Comparison of ENCODE assay signal across 14 cellular contexts in genomic region chr7:158015403-158016116, GRCh38.
DNase-seq lines count a peak whose midpoint lies in the region; TF ChIP-seq lines count a peak whose summit lies in the region.
"Had no signal": no experiment of that assay in that cellular context is flagged by ENCODE, and none has a peak within 500 bp of the region (broad histone marks: within the 10 kb centered on the region; RNA-seq: fewer than 3 reads in every experiment).

No MANE protein-coding gene starts in this region.

- H3K27me3 Mint-ChIP-seq in CD8-positive, alpha-beta memory T cell, result peaks cover 2 to 9% of the 10 kb centered on the region in 2 donors

- H2BK12ac ChIP-seq in neuronal stem cell (ENCODE audit: low read length), result no peak overlapping the region

- H3K4me1 Mint-ChIP-seq in CD8-positive, alpha-beta memory T cell, result peaks cover 15 to 19% (median 18%) of the 10 kb centered on the region in 3 donors

- no peak overlapping the region for H4K91ac ChIP-seq in neuronal stem cell (ENCODE audit: low read depth, low read length, poor library complexity)

- peak overlapping the region; percentile 22 for H2BK15ac ChIP-seq in neuronal stem cell (ENCODE audit: low read length)

- H3K4me3 Mint-ChIP-seq in CD8-positive, alpha-beta memory T cell, result no peak overlapping the region

- intact Hi-C loops in esophagus muscularis mucosa (cut with DNase I), result no loop called here

- no peaks in the 10 kb centered on the region for H3K36me3 ChIP-seq in BLaER1 treated with 17β-estradiol and CSF1 and Interleukin-3, amounts not matched to agents 10 nM and 100 nM
- H3K36me3 ChIP-seq in esophagus muscularis mucosa, result no peaks in the 10 kb centered on the region
- H3K36me3 ChIP-seq in neuronal stem cell (replicated peaks in 1 of 2; ENCODE audit: control insufficient read depth in 2 of 2, insufficient read depth in 2 of 2, low read length in 2 of 2), result no peaks in the 10 kb centered on the region
- no peaks in the 10 kb centered on the region for H3K36me3 ChIP-seq in CD8-positive, alpha-beta memory T cell (ENCODE audit: insufficient read depth, low read length)
- H3K36me3 ChIP-seq: adrenal gland, right lobe of liver had no signal

- H3K9me3 Mint-ChIP-seq in CD8-positive, alpha-beta memory T cell, result no peaks in the 10 kb centered on the region

- CTCF ChIA-PET in CD8-positive, alpha-beta memory T cell (lab: Charles Lee), result no interaction called here

- no peak overlapping the region for H3K23ac ChIP-seq in neuronal stem cell (ENCODE audit: low read depth, low read length, poor library complexity)

- no peaks in the 10 kb centered on the region for H4K20me1 ChIP-seq in BLaER1 treated with 17β-estradiol and CSF1 and Interleukin-3, amounts not matched to agents 10 nM and 100 nM

- no peaks in the 10 kb centered on the region for H3K79me1 ChIP-seq in neuronal stem cell (ENCODE audit: low read depth, low read length)

- in situ Hi-C loops in KBM-7 (cut with MboI; ENCODE audit: low pct_unique_long_range_greater_than_20kb, low sequenced_read_pairs), result no loop called here

- no peak overlapping the region for H2BK5ac ChIP-seq in neuronal stem cell (ENCODE audit: low read length)

- peaks cover 38 to 63% (median 52%) of the 10 kb centered on the region in 10 experiments for H3K4me1 ChIP-seq in BLaER1 treated with 17β-estradiol and CSF1 and Interleukin-3, amounts not matched to agents 10 nM and 100 nM
- H3K4me1 ChIP-seq in esophagus muscularis mucosa (peaks cover 8 to 21% (median 16%) of the 10 kb centered on the region in 4 donors), neuronal stem cell (ENCODE audit: control insufficient read depth in 2 of 2, insufficient read depth in 1 of 2, low read depth in 1 of 2, low read length in 2 of 2) (peaks cover 14 to 16% of the 10 kb centered on the region in 2 donors)
- H3K4me1 ChIP-seq in CD8-positive, alpha-beta memory T cell (ENCODE audit: insufficient read depth, low read length), result no peaks in the 10 kb centered on the region
- H3K4me1 ChIP-seq: right lobe of liver had no signal

- H3K9ac ChIP-seq in BLaER1 treated with 17β-estradiol and CSF1 and Interleukin-3, amounts not matched to agents 10 nM and 100 nM, result peak overlapping the region; percentile 24 to 65 (median 51); a peak in 21 of 22 replicates
- no peak overlapping the region for H3K9ac ChIP-seq in neuronal stem cell (ENCODE audit: low read depth, low read length, poor library complexity)

- no peaks in the 10 kb centered on the region for H3K27me3 ChIP-seq in BLaER1 treated with 17β-estradiol and CSF1 and Interleukin-3, amounts not matched to agents 10 nM and 100 nM
- H3K27me3 ChIP-seq in esophagus muscularis mucosa (no peaks in the 10 kb centered on the region), neuronal stem cell (ENCODE audit: control insufficient read depth in 3 of 3, insufficient read depth in 3 of 3, low read depth in 1 of 3, low read length in 3 of 3) (peaks cover 0 to 40% (median 3%) of the 10 kb centered on the region in 3 experiments)
- no peaks in the 10 kb centered on the region for H3K27me3 ChIP-seq in CD8-positive, alpha-beta memory T cell (ENCODE audit: insufficient read depth, low read length, poor library complexity, severe bottlenecking)
- H3K27me3 ChIP-seq: adrenal gland, right lobe of liver had no signal

- 72% methylated on average over 18 of the region's 18 CpGs for WGBS in esophagus muscularis mucosa
- WGBS in neuronal stem cell (ENCODE audit: extremely low coverage in 2 of 2, insufficient read length in 2 of 2, insufficient replicate concordance in 1 of 2), 2 donors, result no CpG with 5 or more reads among the region's 18 CpGs

- peak overlapping the region; percentile 61 for H2AFZ ChIP-seq in neuronal stem cell (ENCODE audit: low read length)

- TF ChIP-seq POLR2A in esophagus muscularis mucosa (IDR thresholded peaks at IDR 0.05; ENCODE audit: low read depth), result no peak

- DNase-seq in NCI-H1417 (lab: John Stamatoyannopoulos, UW) (peak; percentile 42 to 95 (median 84)), esophagus muscularis mucosa (ENCODE audit: extremely low spot score) (no peak), neuronal stem cell (ENCODE audit: low spot score) (no peak), KBM-7 (no peak), HCEC 1CT (no peak), NCI-H82 (lab: John Stamatoyannopoulos, UW) (no peak)
- no peak for DNase-seq in CD8-positive, alpha-beta memory T cell
- DNase-seq: AML-193; effector CD4-positive, alpha-beta T cell; midbrain; RPMI8226 had no signal

- H4K8ac ChIP-seq in neuronal stem cell (ENCODE audit: low read depth, low read length), result no peak overlapping the region

- no peaks in the 10 kb centered on the region for H3K36me3 Mint-ChIP-seq in CD8-positive, alpha-beta memory T cell

- H3K18ac ChIP-seq in neuronal stem cell (ENCODE audit: low read length), result peak overlapping the region; percentile 78

- no peak overlapping the region for H3K14ac ChIP-seq in neuronal stem cell (ENCODE audit: low read length)

- POLR2A ChIA-PET in CD8-positive, alpha-beta memory T cell (lab: Charles Lee), result no interaction called here

- H2AK5ac ChIP-seq in neuronal stem cell (ENCODE audit: low read depth, low read length), result no peak overlapping the region

- TF ChIP-seq CTCF in esophagus muscularis mucosa (IDR thresholded peaks at IDR 0.05), result no peak

- H3K27ac Mint-ChIP-seq in CD8-positive, alpha-beta memory T cell, result no peak overlapping the region

- TF ChIP-seq EP300 in esophagus muscularis mucosa (IDR thresholded peaks at IDR 0.05), result no peak

- H3K4ac ChIP-seq in neuronal stem cell (ENCODE audit: low read length), result no peak overlapping the region

- H3K27ac ChIP-seq in BLaER1 treated with 17β-estradiol and CSF1 and Interleukin-3, amounts not matched to agents 10 nM and 100 nM, result peak overlapping the region in 10 of 11 experiments; percentile 58 to 77 (median 68); a peak in 21 of 22 replicates
- peak overlapping the region in 2 of 4 donors; percentile 38 to 45 for H3K27ac ChIP-seq in esophagus muscularis mucosa (replicated peaks in 1 of 4)
- H3K27ac ChIP-seq in neuronal stem cell (replicated peaks; ENCODE audit: low read length), result no peak overlapping the region
- no peak overlapping the region for H3K27ac ChIP-seq in CD8-positive, alpha-beta memory T cell (ENCODE audit: low read depth, low read length)
- H3K27ac ChIP-seq: right lobe of liver had no signal

- H3K4me2 ChIP-seq in BLaER1 treated with 17β-estradiol and CSF1 and Interleukin-3, amounts not matched to agents 10 nM and 100 nM, result peak overlapping the region; percentile 77 to 97 (median 84)
- peak overlapping the region; percentile 67 for H3K4me2 ChIP-seq in neuronal stem cell (ENCODE audit: insufficient read depth, low read length, poor library complexity, severe bottlenecking)

- peak overlapping the region; percentile 7 to 42 (median 32); a peak in 16 of 20 replicates for H3K4me3 ChIP-seq in BLaER1 treated with 17β-estradiol and CSF1 and Interleukin-3, amounts not matched to agents 10 nM and 100 nM
- H3K4me3 ChIP-seq in esophagus muscularis mucosa, result peak overlapping the region; percentile 14 to 45 (median 36)
- H3K4me3 ChIP-seq in neuronal stem cell (ENCODE audit: low read length in 2 of 2), result peak overlapping the region in 1 of 2 donors; percentile 74
- H3K4me3 ChIP-seq in CD8-positive, alpha-beta memory T cell (ENCODE audit: low read length), result no peak overlapping the region
- H3K4me3 ChIP-seq: right lobe of liver had no signal

- no peaks in the 10 kb centered on the region for H3K9me3 ChIP-seq in BLaER1 treated with 17β-estradiol and CSF1 and Interleukin-3, amounts not matched to agents 10 nM and 100 nM (replicated peaks in 1 of 11)
- H3K9me3 ChIP-seq in esophagus muscularis mucosa (no peaks in the 10 kb centered on the region), neuronal stem cell (replicated peaks in 1 of 2; ENCODE audit: control insufficient read depth in 2 of 2, insufficient read depth in 1 of 2, low read depth in 1 of 2, low read length in 2 of 2) (no peaks in the 10 kb centered on the region)
- no peaks in the 10 kb centered on the region for H3K9me3 ChIP-seq in CD8-positive, alpha-beta memory T cell (ENCODE audit: low read length)
- H3K9me3 ChIP-seq: adrenal gland, right lobe of liver had no signal

- no peak overlapping the region for H2BK120ac ChIP-seq in neuronal stem cell (ENCODE audit: low read depth, low read length)

Comparison
In these comparisons a context has a peak if more than half of its experiments do, and no peak if none do; other contexts are left out.
1. H3K27ac ChIP-seq: peak in BLaER1 treated with 17β-estradiol and CSF1 and Interleukin-3, amounts not matched to agents 10 nM and 100 nM (10 of 11); none in neuronal stem cell (single experiment) and CD8-positive, alpha-beta memory T cell (single experiment).
2. DNase-seq: peak in NCI-H1417 (3 of 3); none in esophagus muscularis mucosa (single experiment), neuronal stem cell (single experiment), CD8-positive, alpha-beta memory T cell (0 of 5), KBM-7 (single experiment), HCEC 1CT (single experiment) and NCI-H82 (single experiment).